ENCODE assay signal across 10 cellular contexts in genomic region chr1:40712997-40713396, GRCh38. TPM values are rescaled to one million over a fixed set of nuclear protein-coding genes. Genes with fewer than 3 reads are reported as not detected.
A peak's percentile ranks its signal among the peaks of the same experiment; 100 is the strongest.
DNase-seq lines count a peak whose midpoint lies in the region; ATAC-seq and TF ChIP-seq lines count a peak whose summit lies in the region.
"Had no signal": no experiment of that assay in that cellular context is flagged by ENCODE, and none has a peak within 500 bp of the region (broad histone marks: within the 10 kb centered on the region; RNA-seq: fewer than 3 reads in every experiment).

No MANE protein-coding gene starts in this region.

- H3K27me3 ChIP-seq in GM06990 (replicated peaks; ENCODE audit: control insufficient read depth, insufficient read depth, low read length) (no peaks in the 10 kb centered on the region), sigmoid colon (no peaks in the 10 kb centered on the region), ovary (no peaks in the 10 kb centered on the region)

- peak overlapping the region in 4 of 5 experiments; percentile 20 to 54 (median 32) for H3K4me3 Mint-ChIP-seq in brain

- TF ChIP-seq POLR2A in sigmoid colon (IDR thresholded peaks at IDR 0.05): no peak
- no peak for TF ChIP-seq POLR2A in ovary (IDR thresholded peaks at IDR 0.05)

- H3K36me3 Mint-ChIP-seq in brain: peaks cover 24% of the 10 kb centered on the region

- ATAC-seq in left lobe of liver: no peak

- peaks cover 7% of the 10 kb centered on the region for H3K27me3 Mint-ChIP-seq in brain

- H3K27ac ChIP-seq in sigmoid colon: peak overlapping the region; percentile 74 to 85 (median 78)
- peak overlapping the region in 1 of 2 donors; percentile 17 for H3K27ac ChIP-seq in ovary

- H3K4me1 Mint-ChIP-seq in brain: peaks cover 72% of the 10 kb centered on the region

- H3K27ac Mint-ChIP-seq in brain: peak overlapping the region in 3 of 5 experiments; percentile 26 to 83 (median 32)

- no peaks in the 10 kb centered on the region for H3K9me3 Mint-ChIP-seq in brain

- H3K9me3 ChIP-seq in sigmoid colon: no peaks in the 10 kb centered on the region
- H3K9me3 ChIP-seq in ovary: no peaks in the 10 kb centered on the region

- TF ChIP-seq EP300 in sigmoid colon (IDR thresholded peaks at IDR 0.05) (no peak), ovary (IDR thresholded peaks at IDR 0.05) (no peak)

- DNase-seq in GM06990 (ENCODE audit: extremely low read depth, insufficient read length): peak; percentile 44
- peak; percentile 73 to 89 for DNase-seq in NOMO-1 (lab: John Stamatoyannopoulos, UW; ENCODE audit: unreplicated experiment in 2 of 2)
- DNase-seq in sigmoid colon: no peak
- no peak for DNase-seq in ovary
- no peak for DNase-seq in stimulated activated CD4-positive, alpha-beta T cell treated with anti-CD3 and anti-CD28 coated beads, Interleukin-2, amount 100 ng/mL, for 24 hours
- no peak for DNase-seq in left lobe of liver (ENCODE audit: low spot score)
- no peak for DNase-seq in UCSD-AML1 (lab: John Stamatoyannopoulos, UW; ENCODE audit: unreplicated experiment)
- DNase-seq: NCI-H446 treated with DMSO at 0.1 percent for 48 hours, nucleus accumbens had no signal

- H3K36me3 ChIP-seq in GM06990 (ENCODE audit: control insufficient read depth, insufficient read depth, low read length) (peaks cover 3% of the 10 kb centered on the region), sigmoid colon (no peaks in the 10 kb centered on the region), ovary (no peaks in the 10 kb centered on the region)

- intact Hi-C loops in sigmoid colon (cut with DNase I) (no loop called here), ovary (cut with DNase I) (no loop called here)

- H3K4me3 ChIP-seq in GM06990 (replicated peaks; ENCODE audit: low read depth, low read length) (no peak overlapping the region; the same call in 1 of the 2 replicates), sigmoid colon (no peak overlapping the region), ovary (no peak overlapping the region)

- H3K4me1 ChIP-seq in sigmoid colon: peaks cover 0 to 85% (median 67%) of the 10 kb centered on the region in 4 donors
- peaks cover 9% of the 10 kb centered on the region for H3K4me1 ChIP-seq in ovary (ENCODE audit: insufficient read depth)

- no peak for TF ChIP-seq CTCF in GM06990 (IDR thresholded peaks at IDR 0.05; ENCODE audit: insufficient read depth, low read length, poor library complexity, severe bottlenecking)
- TF ChIP-seq CTCF in brain (conservative IDR thresholded peaks at IDR 0.05): no peak
- no peak for TF ChIP-seq CTCF in sigmoid colon (IDR thresholded peaks at IDR 0.05)
- TF ChIP-seq CTCF in ovary (IDR thresholded peaks at IDR 0.05): no peak

RNA-seq across cellular contexts. Expression of gene NFYC, which starts 21.5 kb away (rescaled TPM):
- polyA plus RNA-seq in brain (ENCODE audit: insufficient read depth, low read depth, low replicate concordance): 88.3 TPM
- 10 to 100 TPM; 38.0 to 53.5 (median 42.1) TPM for total RNA-seq in sigmoid colon
- 10 to 100 TPM; 39.0 to 42.9 (median 41.8) TPM for polyA plus RNA-seq in sigmoid colon
- 10 to 100 TPM; 28.8 to 65.6 (median 45.1) TPM for total RNA-seq in ovary
- 10 to 100 TPM; 44.1 to 90.9 TPM for polyA plus RNA-seq in ovary
- 26.8 TPM for total RNA-seq in left lobe of liver

RNA-seq across cellular contexts. Expression of gene RIMS3, which starts 47.5 kb away (rescaled TPM):
- polyA plus RNA-seq in brain (ENCODE audit: insufficient read depth, low read depth, low replicate concordance): 135 TPM
- 1 to 10 TPM; 4.3 to 9.7 (median 5.7) TPM for total RNA-seq in sigmoid colon
- polyA plus RNA-seq in sigmoid colon: 10 to 100 TPM in 1 of 3 donors, 1 to 10 TPM in 2; 1.2 to 13.7 (median 6.7) TPM
- total RNA-seq in ovary: 10 to 100 TPM in 1 of 7 donors, 1 to 10 TPM in 6; 1.3 to 12.6 (median 6.2) TPM
- 1 to 10 TPM; 1.4 to 4.4 TPM for polyA plus RNA-seq in ovary
- total RNA-seq in left lobe of liver: 1.0 TPM

Comparison
In these comparisons a context has a peak if more than half of its experiments do, and no peak if none do; other contexts are left out.
1. DNase-seq: peak in GM06990 (single experiment) and NOMO-1 (2 of 2); none in sigmoid colon (single experiment), ovary (0 of 5), stimulated activated CD4-positive, alpha-beta T cell treated with anti-CD3 and anti-CD28 coated beads, Interleukin-2, amount 100 ng/mL, for 24 hours (0 of 2), left lobe of liver (single experiment) and UCSD-AML1 (single experiment).